In genomic region chr12:128715485-128715884, GRCh38 we compare ENCODE assay signal across 25 cellular contexts.
"Had no signal": no experiment of that assay in that cellular context is flagged by ENCODE, and none has a peak within 500 bp of the region (broad histone marks: within the 10 kb centered on the region; RNA-seq: fewer than 3 reads in every experiment).

No MANE protein-coding gene starts in this region.

- H3K4me3 ChIP-seq: colonic mucosa, gastrocnemius medialis, hepatocyte, ovary, right lobe of liver, testis, uterus had no signal

- H3K27ac Mint-ChIP-seq: activated naive CD8-positive, alpha-beta T cell; naive thymus-derived CD4-positive, alpha-beta T cell; progenitor cell of endocrine pancreas; type B pancreatic cell had no signal

- H3K4me3 Mint-ChIP-seq: activated naive CD8-positive, alpha-beta T cell; naive thymus-derived CD4-positive, alpha-beta T cell; type B pancreatic cell had no signal

- H3K4me2 ChIP-seq: hepatocyte had no signal

- DNase-seq: activated CD4-positive, alpha-beta T cell treated with anti-CD3 and anti-CD28 coated beads for 4 hours; activated CD4-positive, alpha-beta T cell treated with anti-CD3 and anti-CD28 coated beads, Interleukin-2, amount 50 U/mL, for 4 hours; activated effector memory CD4-positive, alpha-beta T cell treated with Interleukin-2 at 50 U/mL for 16 hours; activated naive CD4-positive, alpha-beta T cell treated with Interleukin-2 at 50 U/mL for 16 hours; anterior cingulate cortex; colonic mucosa; effector CD8-positive, alpha-beta T cell; erythroblast; gastrocnemius medialis; glutamatergic neuron; midbrain; naive thymus-derived CD4-positive, alpha-beta T cell; ovary; right lobe of liver; stimulated activated CD4-positive, alpha-beta T cell treated with anti-CD3 and anti-CD28 coated beads, Interleukin-12 subunit alpha, Interleukin-12 subunit beta, amount 100 ng/mL, for 4 hours; stimulated activated CD4-positive, alpha-beta T cell treated with anti-CD3 and anti-CD28 coated beads, Interleukin-4, amount 100 ng/mL, for 1 hour; stimulated activated naive CD8-positive, alpha-beta T cell treated with anti-CD3 and anti-CD28 coated beads, Interleukin-15, Interleukin-2, amounts not matched to agents 100 U/mL and 50 U/mL, for 24 hours; T-helper 9 cell; testis; uterus had no signal

- H3K79me2 ChIP-seq: hepatocyte had no signal

- H3K9me3 ChIP-seq: colonic mucosa, gastrocnemius medialis, right lobe of liver, testis, uterus had no signal

- H2AFZ ChIP-seq: hepatocyte had no signal

- H3K27me3 Mint-ChIP-seq: activated naive CD8-positive, alpha-beta T cell had no signal

- H3K36me3 ChIP-seq: colonic mucosa, gastrocnemius medialis, ovary, right lobe of liver, uterus had no signal

- H3K36me3 Mint-ChIP-seq: activated naive CD8-positive, alpha-beta T cell; type B pancreatic cell had no signal

- H3K27ac ChIP-seq: colonic mucosa, gastrocnemius medialis, hepatocyte, ovary, right lobe of liver, testis, uterus, VCaP had no signal

- ATAC-seq: gastrocnemius medialis; naive thymus-derived CD4-positive, alpha-beta T cell; right lobe of liver; stimulated activated naive CD8-positive, alpha-beta T cell treated with anti-CD3 and anti-CD28 coated beads, Interleukin-15, Interleukin-2, amounts not matched to agents 100 U/mL and 50 U/mL, for 24 hours had no signal

- H3K4me1 ChIP-seq: colonic mucosa, gastrocnemius medialis, right lobe of liver, testis, uterus had no signal

- H3K27me3 ChIP-seq: colonic mucosa, gastrocnemius medialis, hepatocyte, ovary, right lobe of liver, testis, uterus had no signal
